ENCODE assay signal across 16 cellular contexts in the genomic region with DNA sequence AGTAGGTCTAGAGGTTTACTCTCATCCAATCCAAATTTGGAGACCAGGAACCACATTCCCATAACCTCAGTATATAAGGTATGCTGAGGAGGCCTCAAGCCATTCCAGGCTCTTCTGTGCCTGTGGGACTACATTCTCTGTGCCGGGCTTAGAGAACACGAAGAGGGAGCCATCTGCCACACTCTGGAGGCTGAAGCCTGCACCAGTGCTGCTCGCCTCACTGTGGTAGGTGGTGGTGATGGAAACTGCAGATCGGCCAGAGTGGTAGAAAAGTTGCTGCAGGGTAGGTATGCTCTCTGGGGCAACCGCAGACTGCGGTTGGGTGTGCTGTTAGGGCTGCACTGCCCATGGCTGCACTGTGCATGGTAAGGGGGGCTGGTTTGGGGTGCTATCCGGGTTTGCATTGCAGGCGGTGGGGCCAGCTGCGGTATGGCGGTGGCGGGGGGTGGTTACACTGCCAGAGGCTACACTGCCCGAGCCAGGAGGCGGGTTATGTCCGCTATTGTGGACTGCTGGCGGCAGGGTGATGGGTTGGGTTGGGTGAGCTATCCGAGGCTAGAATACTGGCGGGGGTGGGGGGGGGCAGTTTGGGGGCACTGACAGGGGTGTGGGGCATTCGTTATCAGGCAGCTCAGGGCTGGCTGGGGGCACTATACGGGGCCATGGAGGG.
DNase-seq lines count a peak whose midpoint lies in the region; ATAC-seq, FAIRE-seq and TF ChIP-seq lines count a peak whose summit lies in the region.
"Had no signal": no experiment of that assay in that cellular context is flagged by ENCODE, and none has a peak within 500 bp of the region (broad histone marks: within the 10 kb centered on the region; RNA-seq: fewer than 3 reads in every experiment).

No MANE protein-coding gene starts in this region.

- H2AK5ac ChIP-seq in H9 (ENCODE audit: insufficient read length, low read length), result no peak overlapping the region

- CTCF ChIA-PET in HepG2 (lab: Yijun Ruan, JAX; ENCODE audit: low intra/inter-chr PET ratio, low total read pairs), result interaction anchor here (1.1 to 4.4 kb wide), 6 partner anchors 155 to 204 kb away, joined by 3 to 34 read pairs (median 4); partner anchors contain the start of gene MIPEP

- no peak overlapping the region for H3K4ac ChIP-seq in H9 (ENCODE audit: low read depth, low read length)

- TF ChIP-seq POLR2A in HepG2 (IDR thresholded peaks at IDR 0.05; ENCODE audit: insufficient read depth in 1 of 2, low read depth in 2 of 2, low read length in 2 of 2), result no peak

- peak overlapping the region in 2 of 3 experiments; percentile 7 to 64; a peak in 3 of 6 replicates for H3K4me3 ChIP-seq in HepG2 (replicated peaks in 1 of 3; ENCODE audit: insufficient read depth in 1 of 3, low read depth in 2 of 3, low read length in 3 of 3)
- H3K4me3 ChIP-seq: HAP-1, PC-9 had no signal

- H3K9me3 ChIP-seq in HepG2 (ENCODE audit: low read length), result no peaks in the 10 kb centered on the region
- H3K9me3 ChIP-seq in H9 (ENCODE audit: control insufficient read depth, low read depth, low read length), result no peaks in the 10 kb centered on the region
- H3K9me3 ChIP-seq: HAP-1 had no signal

- H3K36me3 ChIP-seq in HepG2 (replicated peaks in 1 of 2; ENCODE audit: control insufficient read depth in 1 of 2, insufficient read depth in 2 of 2, low read length in 2 of 2), result no peaks in the 10 kb centered on the region
- H3K36me3 ChIP-seq: HAP-1 had no signal

- H3K18ac ChIP-seq in H9 (ENCODE audit: insufficient read length, low read depth, low read length), result no peak overlapping the region

- no peak overlapping the region for H4K8ac ChIP-seq in H9 (replicated peaks; ENCODE audit: insufficient read length, low read depth, low read length)

- peaks cover 15% of the 10 kb centered on the region for H3K4me1 Mint-ChIP-seq in stimulated activated naive CD8-positive, alpha-beta T cell treated with anti-CD3 and anti-CD28 coated beads, Interleukin-15, amount 100 ng/mL, for 72 hours
- H3K4me1 Mint-ChIP-seq in H9, result no peaks in the 10 kb centered on the region

- peaks cover 8 to 11% of the 10 kb centered on the region in 2 donors for H3K9me3 Mint-ChIP-seq in stimulated activated naive CD8-positive, alpha-beta T cell treated with anti-CD3 and anti-CD28 coated beads, Interleukin-15, amount 100 ng/mL, for 72 hours
- peaks cover 20 to 28% of the 10 kb centered on the region in 2 experiments for H3K9me3 Mint-ChIP-seq in H9

- no peak overlapping the region for H3K27ac Mint-ChIP-seq in stimulated activated naive CD8-positive, alpha-beta T cell treated with anti-CD3 and anti-CD28 coated beads, Interleukin-15, amount 100 ng/mL, for 72 hours
- no peak overlapping the region for H3K27ac Mint-ChIP-seq in H9
- H3K27ac Mint-ChIP-seq: CD8-positive, alpha-beta T cell had no signal

- POLR2A ChIA-PET in HepG2 (lab: Yijun Ruan, JAX), result interaction anchor here (0.6 kb wide), 2 partner anchors 25 to 113 kb away, joined by 3 read pairs; no protein-coding TSS in a partner anchor

- H3K79me1 ChIP-seq in H9 (ENCODE audit: insufficient read depth, low read depth, low read length, poor library complexity, severe bottlenecking), result no peaks in the 10 kb centered on the region

- peaks cover 6 to 31% (median 10%) of the 10 kb centered on the region in 3 experiments; a peak in 5 of 7 replicates for H3K36me3 Mint-ChIP-seq in H9 (ENCODE audit: insufficient read depth in 1 of 3, low read depth in 3 of 3)
- H3K36me3 Mint-ChIP-seq: CD8-positive, alpha-beta T cell had no signal

- no peak overlapping the region for H2BK20ac ChIP-seq in H9 (ENCODE audit: low read depth, low read length, poor library complexity, severe bottlenecking)

- TF ChIP-seq CTCF in HepG2 (CRISPR knock-in tag; IDR thresholded peaks at IDR 0.05) (peak; percentile 56), H9 (conservative IDR thresholded peaks at IDR 0.05) (no peak)

- no peak overlapping the region for H3K27ac ChIP-seq in HepG2 (ENCODE audit: extremely low read length, insufficient read depth, low read length)
- H3K27ac ChIP-seq in H9 (ENCODE audit: insufficient read length, low read depth, low read length), result no peak overlapping the region
- H3K27ac ChIP-seq: PC-9 had no signal

- 49% methylated on average over 14 of the region's 19 CpGs for WGBS in HepG2 (ENCODE audit: low lambda C conversion rate)
- WGBS in H9 (ENCODE audit: extremely low coverage, insufficient read length, low lambda C conversion rate), result no CpG with 5 or more reads among the region's 19 CpGs

- no peak overlapping the region for H4K5ac ChIP-seq in H9 (ENCODE audit: insufficient read length, low read depth, low read length)

- no peak overlapping the region for H3K23ac ChIP-seq in H9 (ENCODE audit: insufficient read length, low read depth, low read length)

- TF ChIP-seq EP300 in HepG2 (IDR thresholded peaks at IDR 0.05; ENCODE audit: low read depth in 2 of 2, low read length in 2 of 2) (no peak), HepG2 (CRISPR knock-in tag; IDR thresholded peaks at IDR 0.05; ENCODE audit: borderline replicate concordance) (no peak)

- DNase-seq in stimulated activated naive CD8-positive, alpha-beta T cell treated with anti-CD3 and anti-CD28 coated beads, Interleukin-15, amount 100 ng/mL, for 72 hours, result no peak
- no peak for DNase-seq in stimulated activated naive CD8-positive, alpha-beta T cell treated with anti-CD3 and anti-CD28 coated beads, Interleukin-15, Interleukin-2, amounts not matched to agents 100 U/mL and 50 U/mL, for 24 hours
- DNase-seq in RPMI7951 (ENCODE audit: low read depth) (peak; percentile 76), HepG2 (ENCODE audit: low spot score) (peak; percentile 28), H9 (no peak), KBM-7 (no peak), AG20443 (ENCODE audit: low spot score) (no peak)
- DNase-seq: ACHN; CD8-positive, alpha-beta T cell; KG1; NCI-H1092; NCI-H1694 treated with DMSO at 0.1 percent for 48 hours; NCI-H446 treated with DMSO at 0.1 percent for 48 hours; PC-9; T-helper 2 cell had no signal

- H3K4me2 ChIP-seq in HepG2 (ENCODE audit: low read depth, low read length) (peak overlapping the region; percentile 83), H9 (ENCODE audit: insufficient read depth, insufficient read length, low read length) (no peak overlapping the region)
- H3K4me2 ChIP-seq: PC-9 had no signal

- H2BK15ac ChIP-seq in H9 (ENCODE audit: low read depth, low read length), result no peak overlapping the region

- H3K4me1 ChIP-seq in HepG2 (ENCODE audit: insufficient read depth, low read length), result peaks cover 46% of the 10 kb centered on the region
- no peaks in the 10 kb centered on the region for H3K4me1 ChIP-seq in H9 (ENCODE audit: insufficient read depth, low read length)
- H3K4me1 ChIP-seq: HAP-1 had no signal

- H2BK120ac ChIP-seq in H9 (ENCODE audit: low read depth, low read length, poor library complexity, severe bottlenecking), result no peak overlapping the region

- H2BK5ac ChIP-seq in H9 (ENCODE audit: insufficient read length, low read length), result no peak overlapping the region

- BruUV-seq in HepG2 (replicated peaks; lab: Mats Ljungman, UMichigan), result no TSS peak

- no peak overlapping the region for H3K14ac ChIP-seq in H9 (ENCODE audit: insufficient read depth, low read length)

- no peak for TF ChIP-seq RAD21 in HepG2 (CRISPR knock-in tag; IDR thresholded peaks at IDR 0.05)

- in situ Hi-C loops in HepG2 (cut with HindIII; ENCODE audit: extremely low pct_ligation_motif_present, low pct_unique_long_range_greater_than_20kb) (loop anchor here (5.0 kb wide), 1 partner anchor 152 kb away; no protein-coding TSS in a partner anchor), KBM-7 (cut with MboI; ENCODE audit: low pct_unique_long_range_greater_than_20kb, low sequenced_read_pairs) (no loop called here)

- no peak overlapping the region for H3K56ac ChIP-seq in H9 (ENCODE audit: insufficient read length, low read depth, low read length)

- H3K79me2 ChIP-seq in HepG2 (ENCODE audit: insufficient read depth, low read length), result no peaks in the 10 kb centered on the region
- no peaks in the 10 kb centered on the region for H3K79me2 ChIP-seq in H9 (ENCODE audit: insufficient read depth, low read length)

- intact Hi-C loops in HepG2 (cut with micrococcal nuclease; ENCODE audit: unreplicated experiment), result loop anchor here (1.0 to 2.0 kb wide), 4 partner anchors 136 to 248 kb away; no protein-coding TSS in a partner anchor

- FAIRE-seq in HepG2 (lab: Jason Lieb, UNC), result peak; percentile 32

- H2AFZ ChIP-seq in HepG2 (ENCODE audit: low read length) (no peak overlapping the region), H9 (ENCODE audit: low read length) (no peak overlapping the region)
- H2AFZ ChIP-seq: PC-9 had no signal

- H3K4me3 Mint-ChIP-seq in stimulated activated naive CD8-positive, alpha-beta T cell treated with anti-CD3 and anti-CD28 coated beads, Interleukin-15, amount 100 ng/mL, for 72 hours, result no peak overlapping the region
- no peak overlapping the region; a peak in 1 of 5 replicates for H3K4me3 Mint-ChIP-seq in H9
- H3K4me3 Mint-ChIP-seq: CD8-positive, alpha-beta T cell had no signal

- H3T11ph ChIP-seq in H9 (ENCODE audit: low read length), result no peak overlapping the region

- H3K27me3 Mint-ChIP-seq in stimulated activated naive CD8-positive, alpha-beta T cell treated with anti-CD3 and anti-CD28 coated beads, Interleukin-15, amount 100 ng/mL, for 72 hours, result peaks cover 16% of the 10 kb centered on the region
- H3K27me3 Mint-ChIP-seq in H9 (ENCODE audit: low read depth), result peaks cover 2% of the 10 kb centered on the region; the same call in 1 of the 2 replicates

- no peaks in the 10 kb centered on the region for H3K23me2 ChIP-seq in H9 (ENCODE audit: insufficient read length, low read depth, low read length, poor library complexity, severe bottlenecking)

- H4K20me1 ChIP-seq in HepG2 (ENCODE audit: insufficient read depth, low read length) (no peaks in the 10 kb centered on the region), H9 (ENCODE audit: control insufficient read depth, insufficient read depth, insufficient read length) (no peaks in the 10 kb centered on the region)

- peak; percentile 26 for ATAC-seq in stimulated activated naive CD8-positive, alpha-beta T cell treated with anti-CD3 and anti-CD28 coated beads, Interleukin-15, amount 100 ng/mL, for 72 hours
- no peak for ATAC-seq in stimulated activated naive CD8-positive, alpha-beta T cell treated with anti-CD3 and anti-CD28 coated beads, Interleukin-15, Interleukin-2, amounts not matched to agents 100 U/mL and 50 U/mL, for 24 hours
- ATAC-seq in HepG2, result peak; percentile 85
- ATAC-seq: CD8-positive, alpha-beta T cell had no signal

- no peak overlapping the region for H2BK12ac ChIP-seq in H9 (ENCODE audit: insufficient read length, low read depth, low read length)

- H4K91ac ChIP-seq in H9 (ENCODE audit: insufficient read length, low read depth, low read length), result no peak overlapping the region

- H3K9ac ChIP-seq in HepG2 (ENCODE audit: insufficient read depth, low read depth, low read length), result peak overlapping the region; percentile 56; the same call in 1 of the 2 replicates
- H3K9ac ChIP-seq in H9 (ENCODE audit: extremely low read depth, insufficient read length, low read length), result no peak overlapping the region

- H3K27me3 ChIP-seq in HepG2 (ENCODE audit: control insufficient read depth in 1 of 2, insufficient read depth in 2 of 2, low read length in 2 of 2), result no peaks in the 10 kb centered on the region
- no peaks in the 10 kb centered on the region for H3K27me3 ChIP-seq in H9 (ENCODE audit: insufficient read depth, low read length)

TF ChIP-seq in HepG2, 621 proteins besides CTCF, POLR2A, EP300 and RAD21 (continues in another document):
- peak; percentile 38 for TF ChIP-seq SMC3 (IDR thresholded peaks at IDR 0.05; ENCODE audit: low read length)

Comparison
In these comparisons a context has a peak if more than half of its experiments do, and no peak if none do; other contexts are left out.
1. DNase-seq: peak in RPMI7951 (single experiment) and HepG2 (single experiment); none in stimulated activated naive CD8-positive, alpha-beta T cell treated with anti-CD3 and anti-CD28 coated beads, Interleukin-15, amount 100 ng/mL, for 72 hours (0 of 2), stimulated activated naive CD8-positive, alpha-beta T cell treated with anti-CD3 and anti-CD28 coated beads, Interleukin-15, Interleukin-2, amounts not matched to agents 100 U/mL and 50 U/mL, for 24 hours (single experiment), H9 (single experiment), KBM-7 (single experiment) and AG20443 (single experiment).